2 cellular contexts compared by ENCODE assay signal in the genomic region with DNA sequence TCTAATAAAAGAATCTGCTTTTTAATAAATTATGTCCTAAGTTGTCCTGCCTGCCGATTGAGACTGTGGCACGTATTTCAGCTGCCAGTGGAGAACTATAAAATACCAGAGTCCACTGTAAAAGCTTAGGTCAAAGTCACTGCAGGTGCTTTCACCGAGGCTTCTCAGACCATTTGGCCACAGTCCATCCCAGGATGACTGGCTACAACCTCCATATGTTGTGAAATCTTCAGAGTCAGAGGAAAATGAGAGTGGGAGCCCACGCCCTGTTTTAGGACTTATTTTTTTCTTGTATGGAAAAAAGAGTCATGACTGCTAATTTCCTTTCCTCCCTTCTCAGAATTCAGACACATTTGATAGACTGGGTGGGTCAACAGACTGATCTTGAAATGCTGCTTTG.
TF ChIP-seq lines count a peak whose summit lies in the region.

No MANE protein-coding gene starts in this region.

TF ChIP-seq in liver, 16 proteins besides CTCF, POLR2A, EP300 and RAD21 (continued from another document):
- TF ChIP-seq, protein P1, sequence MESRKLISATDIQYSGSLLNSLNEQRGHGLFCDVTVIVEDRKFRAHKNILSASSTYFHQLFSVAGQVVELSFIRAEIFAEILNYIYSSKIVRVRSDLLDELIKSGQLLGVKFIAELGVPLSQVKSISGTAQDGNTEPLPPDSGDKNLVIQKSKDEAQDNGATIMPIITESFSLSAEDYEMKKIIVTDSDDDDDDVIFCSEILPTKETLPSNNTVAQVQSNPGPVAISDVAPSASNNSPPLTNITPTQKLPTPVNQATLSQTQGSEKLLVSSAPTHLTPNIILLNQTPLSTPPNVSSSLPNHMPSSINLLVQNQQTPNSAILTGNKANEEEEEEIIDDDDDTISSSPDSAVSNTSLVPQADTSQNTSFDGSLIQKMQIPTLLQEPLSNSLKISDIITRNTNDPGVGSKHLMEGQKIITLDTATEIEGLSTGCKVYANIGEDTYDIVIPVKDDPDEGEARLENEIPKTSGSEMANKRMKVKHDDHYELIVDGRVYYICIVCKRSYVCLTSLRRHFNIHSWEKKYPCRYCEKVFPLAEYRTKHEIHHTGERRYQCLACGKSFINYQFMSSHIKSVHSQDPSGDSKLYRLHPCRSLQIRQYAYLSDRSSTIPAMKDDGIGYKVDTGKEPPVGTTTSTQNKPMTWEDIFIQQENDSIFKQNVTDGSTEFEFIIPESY (IDR thresholded peaks at IDR 0.05) = no peak
- TF ChIP-seq HNF4A (conservative IDR thresholded peaks at IDR 0.05) = peak; percentile 42 to 53
TF ChIP-seq in liver: peak in this region for 1.

TF ChIP-seq in HepG2, 621 proteins besides CTCF, POLR2A, EP300 and RAD21 (continued from another document):
- TF ChIP-seq, protein P2, sequence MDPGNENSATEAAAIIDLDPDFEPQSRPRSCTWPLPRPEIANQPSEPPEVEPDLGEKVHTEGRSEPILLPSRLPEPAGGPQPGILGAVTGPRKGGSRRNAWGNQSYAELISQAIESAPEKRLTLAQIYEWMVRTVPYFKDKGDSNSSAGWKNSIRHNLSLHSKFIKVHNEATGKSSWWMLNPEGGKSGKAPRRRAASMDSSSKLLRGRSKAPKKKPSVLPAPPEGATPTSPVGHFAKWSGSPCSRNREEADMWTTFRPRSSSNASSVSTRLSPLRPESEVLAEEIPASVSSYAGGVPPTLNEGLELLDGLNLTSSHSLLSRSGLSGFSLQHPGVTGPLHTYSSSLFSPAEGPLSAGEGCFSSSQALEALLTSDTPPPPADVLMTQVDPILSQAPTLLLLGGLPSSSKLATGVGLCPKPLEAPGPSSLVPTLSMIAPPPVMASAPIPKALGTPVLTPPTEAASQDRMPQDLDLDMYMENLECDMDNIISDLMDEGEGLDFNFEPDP (CRISPR knock-in tag; conservative IDR thresholded peaks at IDR 0.05) = no peak
- no peak for TF ChIP-seq FOSL1 (CRISPR knock-in tag; IDR thresholded peaks at IDR 0.05; ENCODE audit: borderline replicate concordance)
- no peak for TF ChIP-seq RAD51 (IDR thresholded peaks at IDR 0.05; ENCODE audit: borderline replicate concordance)
- TF ChIP-seq SMYD3 (CRISPR knock-in tag; IDR thresholded peaks at IDR 0.05) = no peak
- TF ChIP-seq CEBPB (IDR thresholded peaks at IDR 0.05; ENCODE audit: borderline replicate concordance, low read depth, low read length) = no peak
- TF ChIP-seq ZNF577 (CRISPR knock-in tag; IDR thresholded peaks at IDR 0.05; ENCODE audit: borderline replicate concordance, low read depth) = no peak
- no peak for TF ChIP-seq SAFB2 (CRISPR knock-in tag; IDR thresholded peaks at IDR 0.05; ENCODE audit: borderline replicate concordance, low read depth)
- TF ChIP-seq ZNF768 (CRISPR knock-in tag; IDR thresholded peaks at IDR 0.05) = no peak
- TF ChIP-seq ZNF3 (CRISPR knock-in tag; IDR thresholded peaks at IDR 0.05) = no peak
- TF ChIP-seq ZFY (CRISPR knock-in tag; IDR thresholded peaks at IDR 0.05) = no peak
- TF ChIP-seq, protein P3, sequence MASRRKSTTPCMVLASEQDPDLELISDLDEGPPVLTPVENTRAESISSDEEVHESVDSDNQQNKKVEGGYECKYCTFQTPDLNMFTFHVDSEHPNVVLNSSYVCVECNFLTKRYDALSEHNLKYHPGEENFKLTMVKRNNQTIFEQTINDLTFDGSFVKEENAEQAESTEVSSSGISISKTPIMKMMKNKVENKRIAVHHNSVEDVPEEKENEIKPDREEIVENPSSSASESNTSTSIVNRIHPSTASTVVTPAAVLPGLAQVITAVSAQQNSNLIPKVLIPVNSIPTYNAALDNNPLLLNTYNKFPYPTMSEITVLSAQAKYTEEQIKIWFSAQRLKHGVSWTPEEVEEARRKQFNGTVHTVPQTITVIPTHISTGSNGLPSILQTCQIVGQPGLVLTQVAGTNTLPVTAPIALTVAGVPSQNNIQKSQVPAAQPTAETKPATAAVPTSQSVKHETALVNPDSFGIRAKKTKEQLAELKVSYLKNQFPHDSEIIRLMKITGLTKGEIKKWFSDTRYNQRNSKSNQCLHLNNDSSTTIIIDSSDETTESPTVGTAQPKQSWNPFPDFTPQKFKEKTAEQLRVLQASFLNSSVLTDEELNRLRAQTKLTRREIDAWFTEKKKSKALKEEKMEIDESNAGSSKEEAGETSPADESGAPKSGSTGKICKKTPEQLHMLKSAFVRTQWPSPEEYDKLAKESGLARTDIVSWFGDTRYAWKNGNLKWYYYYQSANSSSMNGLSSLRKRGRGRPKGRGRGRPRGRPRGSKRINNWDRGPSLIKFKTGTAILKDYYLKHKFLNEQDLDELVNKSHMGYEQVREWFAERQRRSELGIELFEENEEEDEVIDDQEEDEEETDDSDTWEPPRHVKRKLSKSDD (CRISPR knock-in tag; IDR thresholded peaks at IDR 0.05; ENCODE audit: low read depth) = no peak
- TF ChIP-seq ZBTB7A (CRISPR knock-in tag; IDR thresholded peaks at IDR 0.05) = no peak
- TF ChIP-seq, protein P4, sequence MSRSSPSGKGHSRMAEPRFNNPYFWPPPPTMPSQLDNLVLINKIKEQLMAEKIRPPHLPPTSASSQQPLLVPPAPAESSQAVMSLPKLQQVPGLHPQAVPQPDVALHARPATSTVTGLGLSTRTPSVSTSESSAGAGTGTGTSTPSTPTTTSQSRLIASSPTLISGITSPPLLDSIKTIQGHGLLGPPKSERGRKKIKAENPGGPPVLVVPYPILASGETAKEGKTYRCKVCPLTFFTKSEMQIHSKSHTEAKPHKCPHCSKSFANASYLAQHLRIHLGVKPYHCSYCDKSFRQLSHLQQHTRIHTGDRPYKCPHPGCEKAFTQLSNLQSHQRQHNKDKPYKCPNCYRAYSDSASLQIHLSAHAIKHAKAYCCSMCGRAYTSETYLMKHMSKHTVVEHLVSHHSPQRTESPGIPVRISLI (CRISPR knock-in tag; IDR thresholded peaks at IDR 0.05; ENCODE audit: borderline replicate concordance) = no peak
